ENCODE assay signal across 1 cellular context in the genomic region with DNA sequence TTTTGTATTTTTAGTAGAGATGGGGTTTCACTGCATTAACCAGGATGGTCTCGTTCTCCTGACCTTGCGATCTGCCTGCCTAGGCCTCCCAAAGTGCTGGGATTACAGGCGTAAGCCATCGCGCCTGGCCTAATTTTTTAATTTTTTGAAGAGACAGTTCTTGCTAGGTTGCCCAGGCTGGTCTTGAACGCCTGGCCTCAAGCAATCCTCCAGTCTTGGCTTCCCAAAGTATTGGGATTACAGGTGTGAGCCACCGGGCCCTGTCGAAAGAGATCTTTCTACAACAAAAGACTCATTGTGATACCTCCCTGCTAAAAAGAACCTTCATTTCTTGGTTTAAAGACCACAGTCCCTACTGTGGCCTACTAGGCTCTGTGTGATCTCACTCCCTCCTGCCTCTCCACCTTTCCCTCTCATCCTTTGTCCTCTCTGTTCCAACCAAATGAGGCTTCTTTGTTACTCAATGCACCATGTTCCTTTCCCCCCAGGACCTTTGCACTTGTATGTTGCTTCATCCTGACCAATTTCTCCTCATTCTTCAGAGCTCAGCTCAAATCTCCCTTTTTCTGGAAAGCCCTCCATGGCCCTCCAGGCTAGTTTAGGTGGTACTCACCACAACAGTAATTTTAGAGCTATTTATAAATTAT.
A peak's percentile ranks its signal among the peaks of the same experiment; 100 is the strongest.
TF ChIP-seq lines count a peak whose summit lies in the region.

No MANE protein-coding gene starts in this region.

TF ChIP-seq in HepG2, 621 proteins besides CTCF, POLR2A, EP300 and RAD21 (continues in another document):
- no peak for TF ChIP-seq DPF2 (CRISPR knock-in tag; IDR thresholded peaks at IDR 0.05; ENCODE audit: borderline replicate concordance, low read depth)
- TF ChIP-seq, protein P1, sequence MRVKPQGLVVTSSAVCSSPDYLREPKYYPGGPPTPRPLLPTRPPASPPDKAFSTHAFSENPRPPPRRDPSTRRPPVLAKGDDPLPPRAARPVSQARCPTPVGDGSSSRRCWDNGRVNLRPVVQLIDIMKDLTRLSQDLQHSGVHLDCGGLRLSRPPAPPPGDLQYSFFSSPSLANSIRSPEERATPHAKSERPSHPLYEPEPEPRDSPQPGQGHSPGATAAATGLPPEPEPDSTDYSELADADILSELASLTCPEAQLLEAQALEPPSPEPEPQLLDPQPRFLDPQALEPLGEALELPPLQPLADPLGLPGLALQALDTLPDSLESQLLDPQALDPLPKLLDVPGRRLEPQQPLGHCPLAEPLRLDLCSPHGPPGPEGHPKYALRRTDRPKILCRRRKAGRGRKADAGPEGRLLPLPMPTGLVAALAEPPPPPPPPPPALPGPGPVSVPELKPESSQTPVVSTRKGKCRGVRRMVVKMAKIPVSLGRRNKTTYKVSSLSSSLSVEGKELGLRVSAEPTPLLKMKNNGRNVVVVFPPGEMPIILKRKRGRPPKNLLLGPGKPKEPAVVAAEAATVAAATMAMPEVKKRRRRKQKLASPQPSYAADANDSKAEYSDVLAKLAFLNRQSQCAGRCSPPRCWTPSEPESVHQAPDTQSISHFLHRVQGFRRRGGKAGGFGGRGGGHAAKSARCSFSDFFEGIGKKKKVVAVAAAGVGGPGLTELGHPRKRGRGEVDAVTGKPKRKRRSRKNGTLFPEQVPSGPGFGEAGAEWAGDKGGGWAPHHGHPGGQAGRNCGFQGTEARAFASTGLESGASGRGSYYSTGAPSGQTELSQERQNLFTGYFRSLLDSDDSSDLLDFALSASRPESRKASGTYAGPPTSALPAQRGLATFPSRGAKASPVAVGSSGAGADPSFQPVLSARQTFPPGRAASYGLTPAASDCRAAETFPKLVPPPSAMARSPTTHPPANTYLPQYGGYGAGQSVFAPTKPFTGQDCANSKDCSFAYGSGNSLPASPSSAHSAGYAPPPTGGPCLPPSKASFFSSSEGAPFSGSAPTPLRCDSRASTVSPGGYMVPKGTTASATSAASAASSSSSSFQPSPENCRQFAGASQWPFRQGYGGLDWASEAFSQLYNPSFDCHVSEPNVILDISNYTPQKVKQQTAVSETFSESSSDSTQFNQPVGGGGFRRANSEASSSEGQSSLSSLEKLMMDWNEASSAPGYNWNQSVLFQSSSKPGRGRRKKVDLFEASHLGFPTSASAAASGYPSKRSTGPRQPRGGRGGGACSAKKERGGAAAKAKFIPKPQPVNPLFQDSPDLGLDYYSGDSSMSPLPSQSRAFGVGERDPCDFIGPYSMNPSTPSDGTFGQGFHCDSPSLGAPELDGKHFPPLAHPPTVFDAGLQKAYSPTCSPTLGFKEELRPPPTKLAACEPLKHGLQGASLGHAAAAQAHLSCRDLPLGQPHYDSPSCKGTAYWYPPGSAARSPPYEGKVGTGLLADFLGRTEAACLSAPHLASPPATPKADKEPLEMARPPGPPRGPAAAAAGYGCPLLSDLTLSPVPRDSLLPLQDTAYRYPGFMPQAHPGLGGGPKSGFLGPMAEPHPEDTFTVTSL (CRISPR knock-in tag; IDR thresholded peaks at IDR 0.05; ENCODE audit: borderline replicate concordance): no peak
- TF ChIP-seq SP4 (CRISPR knock-in tag; IDR thresholded peaks at IDR 0.05): 0 out of 2 replicates have a peak, but pooled peaks have one; percentile 30
- no peak for TF ChIP-seq SIX1 (CRISPR knock-in tag; IDR thresholded peaks at IDR 0.05; ENCODE audit: borderline replicate concordance)
- TF ChIP-seq SMAD3 (CRISPR knock-in tag; IDR thresholded peaks at IDR 0.05): no peak
- no peak for TF ChIP-seq ZNF607 (CRISPR knock-in tag; IDR thresholded peaks at IDR 0.05; ENCODE audit: borderline replicate concordance)
- no peak for TF ChIP-seq JDP2 (CRISPR knock-in tag; IDR thresholded peaks at IDR 0.05; ENCODE audit: borderline replicate concordance)
- no peak for TF ChIP-seq WIZ (CRISPR knock-in tag; IDR thresholded peaks at IDR 0.05)
- TF ChIP-seq MIER3 (CRISPR knock-in tag; IDR thresholded peaks at IDR 0.05; ENCODE audit: borderline replicate concordance): peak; percentile 27; the same call in 1 of the 2 replicates
- no peak for TF ChIP-seq ZNF773 (CRISPR knock-in tag; IDR thresholded peaks at IDR 0.05; ENCODE audit: borderline replicate concordance)
- no peak for TF ChIP-seq POGZ (CRISPR knock-in tag; IDR thresholded peaks at IDR 0.05)
- TF ChIP-seq, protein P2, sequence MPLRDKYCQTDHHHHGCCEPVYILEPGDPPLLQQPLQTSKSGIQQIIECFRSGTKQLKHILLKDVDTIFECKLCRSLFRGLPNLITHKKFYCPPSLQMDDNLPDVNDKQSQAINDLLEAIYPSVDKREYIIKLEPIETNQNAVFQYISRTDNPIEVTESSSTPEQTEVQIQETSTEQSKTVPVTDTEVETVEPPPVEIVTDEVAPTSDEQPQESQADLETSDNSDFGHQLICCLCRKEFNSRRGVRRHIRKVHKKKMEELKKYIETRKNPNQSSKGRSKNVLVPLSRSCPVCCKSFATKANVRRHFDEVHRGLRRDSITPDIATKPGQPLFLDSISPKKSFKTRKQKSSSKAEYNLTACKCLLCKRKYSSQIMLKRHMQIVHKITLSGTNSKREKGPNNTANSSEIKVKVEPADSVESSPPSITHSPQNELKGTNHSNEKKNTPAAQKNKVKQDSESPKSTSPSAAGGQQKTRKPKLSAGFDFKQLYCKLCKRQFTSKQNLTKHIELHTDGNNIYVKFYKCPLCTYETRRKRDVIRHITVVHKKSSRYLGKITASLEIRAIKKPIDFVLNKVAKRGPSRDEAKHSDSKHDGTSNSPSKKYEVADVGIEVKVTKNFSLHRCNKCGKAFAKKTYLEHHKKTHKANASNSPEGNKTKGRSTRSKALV (CRISPR knock-in tag; IDR thresholded peaks at IDR 0.05): no peak
- no peak for TF ChIP-seq ZNF710 (CRISPR knock-in tag; IDR thresholded peaks at IDR 0.05; ENCODE audit: borderline replicate concordance)
- TF ChIP-seq ZNF776 (CRISPR knock-in tag; IDR thresholded peaks at IDR 0.05): no peak
- TF ChIP-seq IKZF4 (CRISPR knock-in tag; IDR thresholded peaks at IDR 0.05; ENCODE audit: borderline replicate concordance, low read depth, not compliant biosample characterization): no peak
- no peak for TF ChIP-seq NR2F6 (IDR thresholded peaks at IDR 0.05)
- 0 out of 2 replicates have a peak, but pooled peaks have one; percentile 29 for TF ChIP-seq NR2F6 (CRISPR knock-in tag; IDR thresholded peaks at IDR 0.05)
- TF ChIP-seq ZFP1 (CRISPR knock-in tag; IDR thresholded peaks at IDR 0.05): no peak
- TF ChIP-seq, protein P3, sequence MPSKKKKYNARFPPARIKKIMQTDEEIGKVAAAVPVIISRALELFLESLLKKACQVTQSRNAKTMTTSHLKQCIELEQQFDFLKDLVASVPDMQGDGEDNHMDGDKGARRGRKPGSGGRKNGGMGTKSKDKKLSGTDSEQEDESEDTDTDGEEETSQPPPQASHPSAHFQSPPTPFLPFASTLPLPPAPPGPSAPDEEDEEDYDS (CRISPR knock-in tag; IDR thresholded peaks at IDR 0.05): no peak
- TF ChIP-seq ELF3 (CRISPR knock-in tag; IDR thresholded peaks at IDR 0.05): no peak
- TF ChIP-seq HDAC2 (CRISPR knock-in tag; IDR thresholded peaks at IDR 0.05): peak; percentile 36; the same call in 1 of the 2 replicates
- no peak for TF ChIP-seq ZIK1 (CRISPR knock-in tag; IDR thresholded peaks at IDR 0.05; ENCODE audit: borderline replicate concordance, low read depth)
- no peak for TF ChIP-seq RCOR2 (CRISPR knock-in tag; IDR thresholded peaks at IDR 0.05)
- no peak for TF ChIP-seq TBL1XR1 (IDR thresholded peaks at IDR 0.05; ENCODE audit: borderline replicate concordance, low read length, partially characterized antibody)
- TF ChIP-seq, protein P4, sequence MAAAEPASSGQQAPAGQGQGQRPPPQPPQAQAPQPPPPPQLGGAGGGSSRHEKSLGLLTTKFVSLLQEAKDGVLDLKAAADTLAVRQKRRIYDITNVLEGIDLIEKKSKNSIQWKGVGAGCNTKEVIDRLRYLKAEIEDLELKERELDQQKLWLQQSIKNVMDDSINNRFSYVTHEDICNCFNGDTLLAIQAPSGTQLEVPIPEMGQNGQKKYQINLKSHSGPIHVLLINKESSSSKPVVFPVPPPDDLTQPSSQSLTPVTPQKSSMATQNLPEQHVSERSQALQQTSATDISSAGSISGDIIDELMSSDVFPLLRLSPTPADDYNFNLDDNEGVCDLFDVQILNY (CRISPR knock-in tag; conservative IDR thresholded peaks at IDR 0.05): no peak
- no peak for TF ChIP-seq CBFB (CRISPR knock-in tag; IDR thresholded peaks at IDR 0.05)
- TF ChIP-seq, protein P5, sequence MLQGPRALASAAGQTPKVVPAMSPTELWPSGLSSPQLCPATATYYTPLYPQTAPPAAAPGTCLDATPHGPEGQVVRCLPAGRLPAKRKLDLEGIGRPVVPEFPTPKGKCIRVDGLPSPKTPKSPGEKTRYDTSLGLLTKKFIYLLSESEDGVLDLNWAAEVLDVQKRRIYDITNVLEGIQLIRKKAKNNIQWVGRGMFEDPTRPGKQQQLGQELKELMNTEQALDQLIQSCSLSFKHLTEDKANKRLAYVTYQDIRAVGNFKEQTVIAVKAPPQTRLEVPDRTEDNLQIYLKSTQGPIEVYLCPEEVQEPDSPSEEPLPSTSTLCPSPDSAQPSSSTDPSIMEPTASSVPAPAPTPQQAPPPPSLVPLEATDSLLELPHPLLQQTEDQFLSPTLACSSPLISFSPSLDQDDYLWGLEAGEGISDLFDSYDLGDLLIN (CRISPR knock-in tag; IDR thresholded peaks at IDR 0.05; ENCODE audit: borderline replicate concordance): no peak
- TF ChIP-seq LCORL (IDR thresholded peaks at IDR 0.05): no peak
- peak; percentile 42; the same call in 1 of the 2 replicates for TF ChIP-seq LCORL (CRISPR knock-in tag; IDR thresholded peaks at IDR 0.05)
- no peak for TF ChIP-seq HNRNPL (IDR thresholded peaks at IDR 0.05; ENCODE audit: low read depth, low read length)
- no peak for TF ChIP-seq MTF2 (CRISPR knock-in tag; IDR thresholded peaks at IDR 0.05; ENCODE audit: borderline replicate concordance)
- no peak for TF ChIP-seq ZBTB43 (CRISPR knock-in tag; conservative IDR thresholded peaks at IDR 0.05)
- no peak for TF ChIP-seq THAP11 (CRISPR knock-in tag; IDR thresholded peaks at IDR 0.05)
- peak; percentile 78; the same call in 1 of the 2 replicates for TF ChIP-seq ZNF460 (CRISPR knock-in tag; IDR thresholded peaks at IDR 0.05; ENCODE audit: borderline replicate concordance)
- 0 out of 2 replicates have a peak, but pooled peaks have one; percentile 48 for TF ChIP-seq ARID5B (CRISPR knock-in tag; IDR thresholded peaks at IDR 0.05)
- no peak for TF ChIP-seq FOXO1 (CRISPR knock-in tag; IDR thresholded peaks at IDR 0.05)
- peak; percentile 63; the same call in 1 of the 2 replicates for TF ChIP-seq NCOR1 (IDR thresholded peaks at IDR 0.05; ENCODE audit: borderline replicate concordance, low read length)
- TF ChIP-seq KDM4B (CRISPR knock-in tag; IDR thresholded peaks at IDR 0.05): no peak
- 0 out of 2 replicates have a peak, but pooled peaks have one; percentile 67 for TF ChIP-seq ZMYM3 (CRISPR knock-in tag; IDR thresholded peaks at IDR 0.05)
- TF ChIP-seq PHB2 (IDR thresholded peaks at IDR 0.05; ENCODE audit: partially characterized antibody): no peak
- TF ChIP-seq RELA (CRISPR knock-in tag; IDR thresholded peaks at IDR 0.05): no peak
- TF ChIP-seq ZNF850 (CRISPR knock-in tag; conservative IDR thresholded peaks at IDR 0.05): no peak
- TF ChIP-seq PCBP2 (optimal IDR thresholded peaks at IDR 0.05; ENCODE audit: low read depth, low read length, poor library complexity, severe bottlenecking): no peak
- peak; percentile 79 for TF ChIP-seq HNF4A (CRISPR knock-in tag; IDR thresholded peaks at IDR 0.05)
- no peak for TF ChIP-seq ZNF83 (CRISPR knock-in tag; IDR thresholded peaks at IDR 0.05; ENCODE audit: borderline replicate concordance)
- TF ChIP-seq SALL2 (CRISPR knock-in tag; IDR thresholded peaks at IDR 0.05): no peak
- peak; percentile 58; the same call in 1 of the 2 replicates for TF ChIP-seq KDM1A (CRISPR knock-in tag; IDR thresholded peaks at IDR 0.05)
- no peak for TF ChIP-seq ZNF780A (CRISPR knock-in tag; IDR thresholded peaks at IDR 0.05)
- no peak for TF ChIP-seq ZNF7 (CRISPR knock-in tag; IDR thresholded peaks at IDR 0.05)
